In genomic region chr5:78893959-78894676, GRCh38 we compare ENCODE assay signal across 22 cellular contexts.
A peak's percentile ranks its signal among the peaks of the same experiment; 100 is the strongest.
DNase-seq lines count a peak whose midpoint lies in the region; ATAC-seq, FAIRE-seq and TF ChIP-seq lines count a peak whose summit lies in the region.
"Had no signal": no experiment of that assay in that cellular context is flagged by ENCODE, and none has a peak within 500 bp of the region (broad histone marks: within the 10 kb centered on the region; RNA-seq: fewer than 3 reads in every experiment).

No MANE protein-coding gene starts in this region.

- H3K36me3 Mint-ChIP-seq in activated T-helper 1 cell treated with anti-CD3 and anti-CD28 coated beads, Interleukin-12 subunit alpha, Interleukin-12 subunit beta, Interleukin-2, Interleukin-4 antibody, amounts not matched to agents 30 ng/mL and 10 ng/mL and 1 ng/mL, durations not matched to agents 14 hours and 24 hours and 36 hours (ENCODE audit: low read depth), result no peaks in the 10 kb centered on the region

- H3K4me1 Mint-ChIP-seq in activated T-helper 1 cell treated with anti-CD3 and anti-CD28 coated beads, Interleukin-12 subunit alpha, Interleukin-12 subunit beta, Interleukin-2, Interleukin-4 antibody, amounts not matched to agents 30 ng/mL and 10 ng/mL and 1 ng/mL, durations not matched to agents 14 hours and 24 hours and 36 hours (ENCODE audit: low read depth), result peaks cover 9% of the 10 kb centered on the region

- DNase-seq in GM12891 (ENCODE audit: insufficient read length, low spot score), result no peak
- DNase-seq in NCI-H510A treated with DMSO at 0.1 percent for 48 hours (lab: John Stamatoyannopoulos, UW), result peak; percentile 46
- peak; percentile 53 for DNase-seq in medulla oblongata (ENCODE audit: extremely low spot score)
- no peak for DNase-seq in SK-N-DZ (ENCODE audit: low spot score)
- no peak for DNase-seq in activated T-helper 1 cell treated with anti-CD3 and anti-CD28 coated beads, Interleukin-12 subunit alpha, Interleukin-12 subunit beta, Interleukin-2, Interleukin-4 antibody, amounts not matched to agents 30 ng/mL and 10 ng/mL and 1 ng/mL, durations not matched to agents 14 hours and 24 hours and 36 hours (ENCODE audit: low spot score)
- DNase-seq in central memory CD4-positive, alpha-beta T cell, result no peak
- DNase-seq: activated CD4-positive, alpha-beta T cell treated with anti-CD3 and anti-CD28 coated beads for 1 hour; activated effector memory CD4-positive, alpha-beta T cell treated with Interleukin-2 at 50 U/mL for 16 hours; amygdala; caudate nucleus; CD8-positive, alpha-beta memory T cell; effector memory CD8-positive, alpha-beta T cell; heart right ventricle; KBM-7; mesenchymal stem cell; NCI-H1092; SHP77 treated with DMSO at 0.1 percent for 48 hours; spleen; T-helper 2 cell had no signal

- no peak for TF ChIP-seq POLR2A in GM12891 (IDR thresholded peaks at IDR 0.05; ENCODE audit: low read depth, low read length)

- FAIRE-seq in GM12891 (lab: Jason Lieb, UNC), result peak; percentile 83
- FAIRE-seq: islet of Langerhans had no signal

- no peak overlapping the region for H3K4me3 Mint-ChIP-seq in activated T-helper 1 cell treated with anti-CD3 and anti-CD28 coated beads, Interleukin-12 subunit alpha, Interleukin-12 subunit beta, Interleukin-2, Interleukin-4 antibody, amounts not matched to agents 30 ng/mL and 10 ng/mL and 1 ng/mL, durations not matched to agents 14 hours and 24 hours and 36 hours
- H3K4me3 Mint-ChIP-seq: CD8-positive, alpha-beta memory T cell; effector memory CD8-positive, alpha-beta T cell had no signal

- peaks cover 12% of the 10 kb centered on the region for H3K27me3 Mint-ChIP-seq in activated T-helper 1 cell treated with anti-CD3 and anti-CD28 coated beads, Interleukin-12 subunit alpha, Interleukin-12 subunit beta, Interleukin-2, Interleukin-4 antibody, amounts not matched to agents 30 ng/mL and 10 ng/mL and 1 ng/mL, durations not matched to agents 14 hours and 24 hours and 36 hours (ENCODE audit: insufficient read depth)
- H3K27me3 Mint-ChIP-seq: CD8-positive, alpha-beta memory T cell; effector memory CD8-positive, alpha-beta T cell had no signal

- intact Hi-C loops in activated T-helper 1 cell treated with anti-CD3 and anti-CD28 coated beads, Interleukin-12 subunit alpha, Interleukin-12 subunit beta, Interleukin-2, Interleukin-4 antibody, amounts not matched to agents 30 ng/mL and 10 ng/mL and 1 ng/mL, durations not matched to agents 14 hours and 24 hours and 36 hours (cut with micrococcal nuclease), result no loop called here

- no peak overlapping the region for H3K27ac Mint-ChIP-seq in activated T-helper 1 cell treated with anti-CD3 and anti-CD28 coated beads, Interleukin-12 subunit alpha, Interleukin-12 subunit beta, Interleukin-2, Interleukin-4 antibody, amounts not matched to agents 30 ng/mL and 10 ng/mL and 1 ng/mL, durations not matched to agents 14 hours and 24 hours and 36 hours
- H3K27ac Mint-ChIP-seq: effector memory CD8-positive, alpha-beta T cell had no signal

- peak; percentile 68 for ATAC-seq in GM21723 (IDR thresholded peaks at IDR 0.05; ENCODE audit: unreplicated experiment)
- no peak for ATAC-seq in GM19351 (IDR thresholded peaks at IDR 0.05; ENCODE audit: unreplicated experiment)
- ATAC-seq: effector memory CD8-positive, alpha-beta T cell; heart right ventricle had no signal

- no peaks in the 10 kb centered on the region for H3K9me3 Mint-ChIP-seq in activated T-helper 1 cell treated with anti-CD3 and anti-CD28 coated beads, Interleukin-12 subunit alpha, Interleukin-12 subunit beta, Interleukin-2, Interleukin-4 antibody, amounts not matched to agents 30 ng/mL and 10 ng/mL and 1 ng/mL, durations not matched to agents 14 hours and 24 hours and 36 hours

TF ChIP-seq in GM12891, 5 proteins besides CTCF, POLR2A, EP300 and RAD21:
- no peak for TF ChIP-seq POLR2AphosphoS5 (IDR thresholded peaks at IDR 0.05; ENCODE audit: low read depth, low read length)
- peak; percentile 92 for TF ChIP-seq SPI1 (IDR thresholded peaks at IDR 0.05; ENCODE audit: low read depth, low read length)
- TF ChIP-seq TAF1 (IDR thresholded peaks at IDR 0.05; ENCODE audit: low read depth, low read length), result no peak

Comparison
In these comparisons a context has a peak if more than half of its experiments do, and no peak if none do; other contexts are left out.
1. DNase-seq: peak in NCI-H510A treated with DMSO at 0.1 percent for 48 hours (single experiment) and medulla oblongata (single experiment); none in GM12891 (single experiment), SK-N-DZ (single experiment), activated T-helper 1 cell treated with anti-CD3 and anti-CD28 coated beads, Interleukin-12 subunit alpha, Interleukin-12 subunit beta, Interleukin-2, Interleukin-4 antibody, amounts not matched to agents 30 ng/mL and 10 ng/mL and 1 ng/mL, durations not matched to agents 14 hours and 24 hours and 36 hours (single experiment) and central memory CD4-positive, alpha-beta T cell (single experiment).